Comparison of ENCODE assay signal across 9 cellular contexts in the genomic region with DNA sequence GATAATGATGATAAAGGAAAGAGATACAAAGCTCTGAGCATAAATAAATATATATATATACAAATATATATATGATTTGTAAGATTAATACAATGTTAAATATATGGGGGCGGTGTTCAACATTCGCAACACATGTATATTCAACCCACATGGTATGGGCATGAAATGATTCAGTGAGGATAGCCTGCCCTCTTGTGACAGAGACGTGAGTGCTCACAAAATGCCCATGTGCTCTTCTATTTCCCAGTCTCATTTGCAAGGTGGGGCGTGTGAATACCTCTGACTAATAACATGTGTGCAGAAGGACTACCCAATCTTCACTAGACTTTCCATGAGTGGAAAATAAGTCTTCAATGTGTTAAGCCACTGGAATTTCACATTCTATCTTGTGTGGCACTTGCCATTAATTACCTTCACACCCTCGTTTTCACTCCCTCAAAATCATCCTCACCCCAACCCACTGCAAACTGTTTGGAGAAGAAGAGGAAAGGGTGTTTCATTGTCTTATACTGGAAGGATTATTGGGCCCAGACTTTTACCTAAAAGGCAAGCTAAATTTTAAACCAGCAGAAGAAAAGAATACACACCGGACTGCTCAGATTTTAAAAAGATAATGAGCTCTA. TPM values are rescaled to one million over a fixed set of nuclear protein-coding genes. Genes with fewer than 3 reads are reported as not detected.
DNase-seq lines count a peak whose midpoint lies in the region; ATAC-seq and TF ChIP-seq lines count a peak whose summit lies in the region.
"Had no signal": no experiment of that assay in that cellular context is flagged by ENCODE, and none has a peak within 500 bp of the region (broad histone marks: within the 10 kb centered on the region; RNA-seq: fewer than 3 reads in every experiment).

No MANE protein-coding gene starts in this region.

- no peaks in the 10 kb centered on the region for H3K36me3 ChIP-seq in DOHH2 (ENCODE audit: control insufficient read depth, low read length)

- H3K4me2 ChIP-seq in DOHH2 (ENCODE audit: low read length), result no peak overlapping the region

- H4K20me1 ChIP-seq in DOHH2 (ENCODE audit: control insufficient read depth, insufficient read depth, low read depth, low read length), result no peaks in the 10 kb centered on the region

- intact Hi-C loops in right cardiac atrium (cut with DNase I), result loop anchor here (5.0 to 10.0 kb wide), 3 partner anchors 627 to 632 kb away; no protein-coding TSS in a partner anchor

- H3K27ac Mint-ChIP-seq in activated T-helper 17 cell treated with anti-CD3 and anti-CD28 coated beads, Interleukin-2, amount 50 U/mL, for 72 hours, result no peak overlapping the region

- H3K9me3 ChIP-seq in DOHH2 (ENCODE audit: control insufficient read depth, insufficient read depth, low read length) (no peaks in the 10 kb centered on the region), right cardiac atrium (ENCODE audit: control insufficient read depth, low read length) (no peaks in the 10 kb centered on the region)

- DNase-seq in NCI-H526 treated with DMSO at 0.1 percent for 48 hours (lab: John Stamatoyannopoulos, UW) (peak; percentile 48), right cardiac atrium (no peak), C1 segment of cervical spinal cord (lab: John Stamatoyannopoulos, UW) (no peak)
- peak; percentile 2 to 3 for DNase-seq in stimulated activated CD4-positive, alpha-beta T cell treated with anti-CD3 and anti-CD28 coated beads, Interleukin-2, amount 100 ng/mL, for 48 hours

- H3K4me3 ChIP-seq in DOHH2 (ENCODE audit: low read length) (no peak overlapping the region), right cardiac atrium (ENCODE audit: low read length) (no peak overlapping the region)

- H3K4me1 ChIP-seq in DOHH2 (ENCODE audit: control insufficient read depth, low read length) (no peaks in the 10 kb centered on the region), right cardiac atrium (ENCODE audit: control insufficient read depth, insufficient read depth, low read length) (no peaks in the 10 kb centered on the region)

- no peak overlapping the region for H3K4me3 Mint-ChIP-seq in activated T-helper 17 cell treated with anti-CD3 and anti-CD28 coated beads, Interleukin-2, amount 50 U/mL, for 72 hours
- H3K4me3 Mint-ChIP-seq: central memory CD8-positive, alpha-beta T cell had no signal

- peaks cover 9% of the 10 kb centered on the region for H3K27me3 ChIP-seq in DOHH2 (ENCODE audit: control insufficient read depth, low read length)
- no peaks in the 10 kb centered on the region for H3K27me3 ChIP-seq in right cardiac atrium (ENCODE audit: control insufficient read depth, insufficient read depth)

- peaks cover 23% of the 10 kb centered on the region for H3K27me3 Mint-ChIP-seq in activated T-helper 17 cell treated with anti-CD3 and anti-CD28 coated beads, Interleukin-2, amount 50 U/mL, for 72 hours

- no peaks in the 10 kb centered on the region for H3K79me2 ChIP-seq in DOHH2 (ENCODE audit: control insufficient read depth, low read length)

- WGBS in right cardiac atrium, result 29% methylated on average over 6 of the region's 6 CpGs

- H3F3A ChIP-seq in DOHH2 (ENCODE audit: control insufficient read depth, insufficient read depth), result no peaks in the 10 kb centered on the region

- no peaks in the 10 kb centered on the region for H3K9me2 ChIP-seq in DOHH2 (replicated peaks; ENCODE audit: control insufficient read depth, low read length)

- no peaks in the 10 kb centered on the region for H3K36me3 Mint-ChIP-seq in activated T-helper 17 cell treated with anti-CD3 and anti-CD28 coated beads, Interleukin-2, amount 50 U/mL, for 72 hours (ENCODE audit: low read depth)

- no peaks in the 10 kb centered on the region for H3K9me3 Mint-ChIP-seq in activated T-helper 17 cell treated with anti-CD3 and anti-CD28 coated beads, Interleukin-2, amount 50 U/mL, for 72 hours
- H3K9me3 Mint-ChIP-seq: central memory CD8-positive, alpha-beta T cell had no signal

- peak; percentile 98 for ATAC-seq in GM19351 (IDR thresholded peaks at IDR 0.05; ENCODE audit: unreplicated experiment)
- ATAC-seq in HG03432 (IDR thresholded peaks at IDR 0.05; ENCODE audit: unreplicated experiment), result peak; percentile 97
- peak; percentile 78 for ATAC-seq in activated T-helper 17 cell treated with anti-CD3 and anti-CD28 coated beads, Interleukin-2, amount 50 U/mL, for 72 hours (replicated peaks)
- peak; percentile 47 to 67 for ATAC-seq in right cardiac atrium

- H3K4me1 Mint-ChIP-seq in activated T-helper 17 cell treated with anti-CD3 and anti-CD28 coated beads, Interleukin-2, amount 50 U/mL, for 72 hours, result no peaks in the 10 kb centered on the region
- H3K4me1 Mint-ChIP-seq: central memory CD8-positive, alpha-beta T cell had no signal

- TF ChIP-seq CTCF in DOHH2 (IDR thresholded peaks at IDR 0.05; ENCODE audit: low read depth, low read length, poor library complexity, severe bottlenecking), result peak; percentile 63

- H3K27ac ChIP-seq in DOHH2 (ENCODE audit: low read depth, low read length), result no peak overlapping the region
- H3K27ac ChIP-seq in right cardiac atrium (ENCODE audit: low read length), result no peak overlapping the region

RNA-seq across cellular contexts. Expression of gene ASAH2, which starts 26.9 kb away (rescaled TPM):
- 1 to 10 TPM; 2.9 to 3.1 TPM for total RNA-seq in activated T-helper 17 cell treated with anti-CD3 and anti-CD28 coated beads, Interleukin-2, amount 50 U/mL, for 72 hours
- 1 to 10 TPM; 1.4 to 4.5 (median 2.8) TPM for total RNA-seq in right cardiac atrium
- polyA plus RNA-seq in right cardiac atrium, result 0.43 TPM

Comparison
In these comparisons a context has a peak if more than half of its experiments do, and no peak if none do; other contexts are left out.
1. DNase-seq: peak in NCI-H526 treated with DMSO at 0.1 percent for 48 hours (single experiment) and stimulated activated CD4-positive, alpha-beta T cell treated with anti-CD3 and anti-CD28 coated beads, Interleukin-2, amount 100 ng/mL, for 48 hours (2 of 2); none in right cardiac atrium (0 of 3) and C1 segment of cervical spinal cord (0 of 14).
2. Peak in every context shown above with its lines, with median percentiles within 50 percentile points of each other: ATAC-seq.